ENCODE assay signal across 25 cellular contexts in the genomic region with DNA sequence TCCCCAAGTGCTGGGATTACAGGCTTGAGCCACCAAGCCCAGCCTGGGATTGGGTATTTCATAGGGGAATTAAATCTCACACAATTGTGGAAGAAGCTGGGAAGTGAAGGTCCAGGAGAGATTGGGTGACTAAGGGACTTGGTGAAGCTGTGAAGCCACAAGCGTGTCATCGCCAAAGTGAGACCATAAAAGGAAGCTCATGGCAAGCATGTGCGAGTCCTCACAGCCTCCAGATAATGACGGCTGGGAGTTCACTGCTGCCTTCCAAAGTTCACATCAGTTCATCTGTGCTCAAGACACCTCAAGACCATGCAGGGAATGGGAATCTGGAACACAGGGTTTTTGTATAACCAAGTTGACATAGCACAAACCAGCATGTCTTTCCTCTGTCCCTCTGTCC.
"Had no signal": no experiment of that assay in that cellular context is flagged by ENCODE, and none has a peak within 500 bp of the region (broad histone marks: within the 10 kb centered on the region; RNA-seq: fewer than 3 reads in every experiment).

No MANE protein-coding gene starts in this region.

- H3K4me1 Mint-ChIP-seq: activated naive CD4-positive, alpha-beta T cell treated with anti-CD3 and anti-CD28 coated beads, Interleukin-2, amount 50 U/mL, for 24 hours; memory B cell; naive B cell; neural crest cell; stimulated activated naive B cell treated with anti-CD40 and anti-IgM and Interleukin-4, amounts not matched to agents 10 μg/mL and 1 μg/mL and 100 μg/mL, for 72 hours; WTC11 had no signal

- H3K27ac Mint-ChIP-seq: activated naive CD4-positive, alpha-beta T cell treated with anti-CD3 and anti-CD28 coated beads, Interleukin-2, amount 50 U/mL, for 24 hours; dendritic cell treated with granulocyte-macrophage colony-stimulating factor and Interleukin-4, amounts not matched to agents 40 ng/mL and 50 ng/mL, for 4 days; memory B cell; naive B cell; stimulated activated naive B cell treated with anti-CD40 and anti-IgM and Interleukin-4, amounts not matched to agents 10 μg/mL and 1 μg/mL and 100 μg/mL, for 72 hours; WTC11 had no signal

- DNase-seq: activated gamma-delta T cell treated with Interleukin-2 at 50 U/mL for 16 hours; activated T-cell treated with anti-CD3 and anti-CD28 coated beads, Interleukin-2, amount 50 U/mL, for 1 hour; anterior cingulate cortex; body of pancreas; caudate nucleus; effector CD4-positive, alpha-beta T cell; erythroblast; hippocampal formation; naive B cell; occipital lobe; posterior cingulate gyrus; sigmoid colon; stimulated activated CD4-positive, alpha-beta T cell treated with anti-CD3 and anti-CD28 coated beads, Interleukin-2, amount 100 ng/mL, for 48 hours; stimulated activated CD8-positive, alpha-beta memory T cell treated with anti-CD3 and anti-CD28 coated beads, Interleukin-4, amount 100 ng/mL, for 48 hours; stimulated activated naive B cell treated with anti-CD40 and anti-IgM and Interleukin-4, amounts not matched to agents 10 μg/mL and 1 μg/mL and 100 μg/mL, for 72 hours; T-helper 1 cell; testis; trophoblast cell had no signal

- H3K9me3 Mint-ChIP-seq: activated naive CD4-positive, alpha-beta T cell treated with anti-CD3 and anti-CD28 coated beads, Interleukin-2, amount 50 U/mL, for 24 hours; WTC11 had no signal

- ATAC-seq: body of pancreas; stimulated activated naive B cell treated with anti-CD40 and anti-IgM and Interleukin-4, amounts not matched to agents 10 μg/mL and 1 μg/mL and 100 μg/mL, for 72 hours; WTC11 had no signal

- FAIRE-seq: endometrium, frontal cortex had no signal

- H3K27me3 ChIP-seq: body of pancreas, sigmoid colon, testis had no signal

- H3K36me3 Mint-ChIP-seq: activated naive CD4-positive, alpha-beta T cell treated with anti-CD3 and anti-CD28 coated beads, Interleukin-2, amount 50 U/mL, for 24 hours; memory B cell; naive B cell; stimulated activated naive B cell treated with anti-CD40 and anti-IgM and Interleukin-4, amounts not matched to agents 10 μg/mL and 1 μg/mL and 100 μg/mL, for 72 hours; WTC11 had no signal

- H3K4me3 Mint-ChIP-seq: activated naive CD4-positive, alpha-beta T cell treated with anti-CD3 and anti-CD28 coated beads, Interleukin-2, amount 50 U/mL, for 24 hours; dendritic cell treated with granulocyte-macrophage colony-stimulating factor and Interleukin-4, amounts not matched to agents 40 ng/mL and 50 ng/mL, for 4 days; memory B cell; naive B cell; neural crest cell; stimulated activated naive B cell treated with anti-CD40 and anti-IgM and Interleukin-4, amounts not matched to agents 10 μg/mL and 1 μg/mL and 100 μg/mL, for 72 hours; WTC11 had no signal

- H3K27me3 Mint-ChIP-seq: activated naive CD4-positive, alpha-beta T cell treated with anti-CD3 and anti-CD28 coated beads, Interleukin-2, amount 50 U/mL, for 24 hours; dendritic cell treated with granulocyte-macrophage colony-stimulating factor and Interleukin-4, amounts not matched to agents 40 ng/mL and 50 ng/mL, for 4 days; memory B cell; naive B cell; stimulated activated naive B cell treated with anti-CD40 and anti-IgM and Interleukin-4, amounts not matched to agents 10 μg/mL and 1 μg/mL and 100 μg/mL, for 72 hours had no signal

- H3K4me3 ChIP-seq: body of pancreas, sigmoid colon, testis had no signal

- H3K36me3 ChIP-seq: sigmoid colon had no signal
